8 cellular contexts compared by ENCODE assay signal in genomic region chr3:148955544-148956346, GRCh38. TPM values are rescaled to one million over a fixed set of nuclear protein-coding genes. Genes with fewer than 3 reads are reported as not detected.
DNase-seq lines count a peak whose midpoint lies in the region; ATAC-seq lines count a peak whose summit lies in the region.

No MANE protein-coding gene starts in this region.

- ATAC-seq in T-helper 17 cell: no peak

- H3K9me3 ChIP-seq in NT2/D1 (ENCODE audit: insufficient read depth, low read length) (peaks cover 5% of the 10 kb centered on the region; the same call in 1 of the 2 replicates), T-helper 17 cell (ENCODE audit: control insufficient read depth, low read length, poor library complexity, severe bottlenecking) (no peaks in the 10 kb centered on the region)

- peak overlapping the region; percentile 2 for H3K27ac ChIP-seq in temporal lobe (ENCODE audit: low read depth, low read length)

- DNase-seq in DMS53 treated with DMSO at 0.1 percent for 48 hours (lab: John Stamatoyannopoulos, UW; ENCODE audit: unreplicated experiment) (peak; percentile 39), HT1080 (ENCODE audit: low read depth) (peak; percentile 89), NT2/D1 (ENCODE audit: low read depth, low spot score) (peak; percentile 76), cerebellar cortex (ENCODE audit: low spot score) (peak; percentile 73), left kidney (ENCODE audit: low read depth, low spot score) (peak; percentile 83), T-helper 17 cell (no peak)
- no peak for DNase-seq in stimulated activated naive CD4-positive, alpha-beta T cell treated with Interleukin-2 at 50 U/mL for 16 hours (lab: John Stamatoyannopoulos, UW)

- peaks cover 38% of the 10 kb centered on the region for H3K27me3 Mint-ChIP-seq in T-helper 17 cell

- H3K4me3 Mint-ChIP-seq in T-helper 17 cell: no peak overlapping the region

- no peak overlapping the region for H3K4me3 ChIP-seq in NT2/D1 (ENCODE audit: insufficient read length, low read depth)

- no peaks in the 10 kb centered on the region for H3K4me1 ChIP-seq in NT2/D1 (ENCODE audit: insufficient read depth, insufficient read length)

- no peak overlapping the region for H3K9ac ChIP-seq in NT2/D1 (ENCODE audit: insufficient read length, low read depth)

- peaks cover 9% of the 10 kb centered on the region for H3K4me1 Mint-ChIP-seq in T-helper 17 cell

- H3K36me3 Mint-ChIP-seq in T-helper 17 cell (ENCODE audit: low read depth): peaks cover 2% of the 10 kb centered on the region

- no peaks in the 10 kb centered on the region for H3K27me3 ChIP-seq in NT2/D1 (ENCODE audit: insufficient read depth, insufficient read length)

- no peak overlapping the region for H3K27ac Mint-ChIP-seq in T-helper 17 cell

- H3K36me3 ChIP-seq in NT2/D1 (ENCODE audit: insufficient read depth, insufficient read length, low read length): no peaks in the 10 kb centered on the region

RNA-seq across cellular contexts. Expression of gene GYG1, which starts 35.6 kb away (rescaled TPM):
- 53.1 and 79.4 TPM in 2 replicates for total RNA-seq in HT1080 (2014; rRNA removed; shearing (Covaris generic))
- polyA plus RNA-seq in HT1080 (2015; cell fraction: cytosol; rRNA removed): 85.5 and 99.8 TPM in 2 replicates
- 67.5 and 77.8 TPM in 2 replicates for polyA plus RNA-seq in HT1080 (2015; cell fraction: nucleus; rRNA removed)
- total RNA-seq in temporal lobe: 4.4 TPM
- 10 to 100 TPM; 22.3 to 27.4 TPM for total RNA-seq in T-helper 17 cell

Comparison
In these comparisons a context has a peak if more than half of its experiments do, and no peak if none do; other contexts are left out.
1. DNase-seq: peak in DMS53 treated with DMSO at 0.1 percent for 48 hours (single experiment), HT1080 (single experiment), NT2/D1 (single experiment), cerebellar cortex (single experiment) and left kidney (single experiment); none in T-helper 17 cell (0 of 3) and stimulated activated naive CD4-positive, alpha-beta T cell treated with Interleukin-2 at 50 U/mL for 16 hours (single experiment).